ENCODE assay signal across 1 cellular context in genomic region chr10:75250934-75251333, GRCh38.
TF ChIP-seq lines count a peak whose summit lies in the region.

No MANE protein-coding gene starts in this region.

TF ChIP-seq in HCT116, 20 proteins besides CTCF, POLR2A, EP300 and RAD21:
- TF ChIP-seq EZH2phosphoT487 (IDR thresholded peaks at IDR 0.05; ENCODE audit: borderline replicate concordance) (no peak), ZFX (IDR thresholded peaks at IDR 0.05) (no peak), CEBPB (IDR thresholded peaks at IDR 0.05; ENCODE audit: low read depth) (no peak), YY1 (IDR thresholded peaks at IDR 0.05; ENCODE audit: extremely low read depth, insufficient replicate concordance, low read depth, low read length) (no peak), TCF7L2 (IDR thresholded peaks at IDR 0.05; ENCODE audit: borderline replicate concordance, extremely low read depth, insufficient read depth, insufficient read length) (no peak), REST (IDR thresholded peaks at IDR 0.05; ENCODE audit: low read depth) (no peak), JUND (IDR thresholded peaks at IDR 0.05) (no peak), POLR2AphosphoS5 (IDR thresholded peaks at IDR 0.05; ENCODE audit: low read depth, low read length) (no peak), EGR1 (IDR thresholded peaks at IDR 0.05; ENCODE audit: low read depth) (no peak), SP1 (IDR thresholded peaks at IDR 0.05; ENCODE audit: low read depth) (no peak), ATF3 (IDR thresholded peaks at IDR 0.05) (no peak), MAX (IDR thresholded peaks at IDR 0.05) (no peak), FOSL1 (IDR thresholded peaks at IDR 0.05; ENCODE audit: low read depth) (no peak), ELF1 (IDR thresholded peaks at IDR 0.05; ENCODE audit: borderline replicate concordance, low read depth) (no peak), ZBTB33 (IDR thresholded peaks at IDR 0.05; ENCODE audit: extremely low read depth, insufficient replicate concordance, low read length) (no peak), CBX3 (IDR thresholded peaks at IDR 0.05; ENCODE audit: low read depth) (no peak)
